1 cellular context compared by ENCODE assay signal in genomic region chr7:151117041-151117440, GRCh38.
TF ChIP-seq lines count a peak whose summit lies in the region.

No MANE protein-coding gene starts in this region.

TF ChIP-seq in H1, 55 proteins besides CTCF, POLR2A, EP300 and RAD21:
- TF ChIP-seq HDAC2 (IDR thresholded peaks at IDR 0.05; ENCODE audit: borderline replicate concordance in 1 of 2, low read depth in 2 of 2, low read length in 2 of 2) (no peak), SP2 (IDR thresholded peaks at IDR 0.05; ENCODE audit: low read length) (no peak), BRCA1 (IDR thresholded peaks at IDR 0.05; ENCODE audit: low read depth, low read length) (no peak), KDM1A (IDR thresholded peaks at IDR 0.05; ENCODE audit: borderline replicate concordance, low read length) (no peak), ASH2L (IDR thresholded peaks at IDR 0.05; ENCODE audit: low read length) (no peak), JUN (IDR thresholded peaks at IDR 0.05; ENCODE audit: low read depth, low read length) (no peak), CHD1 (IDR thresholded peaks at IDR 0.05; ENCODE audit: low read depth, low read length) (no peak), BACH1 (IDR thresholded peaks at IDR 0.05; ENCODE audit: low read length) (no peak), PHF8 (conservative IDR thresholded peaks at IDR 0.05; ENCODE audit: low read depth, low read length) (no peak), SP4 (IDR thresholded peaks at IDR 0.05; ENCODE audit: low read length) (no peak), ATF2 (IDR thresholded peaks at IDR 0.05; ENCODE audit: low read length) (no peak), USF2 (IDR thresholded peaks at IDR 0.05; ENCODE audit: low read length) (no peak), MAFK (IDR thresholded peaks at IDR 0.05; ENCODE audit: low read depth, low read length) (no peak), CHD2 (IDR thresholded peaks at IDR 0.05; ENCODE audit: low read length) (no peak)
- TF ChIP-seq, protein P1, sequence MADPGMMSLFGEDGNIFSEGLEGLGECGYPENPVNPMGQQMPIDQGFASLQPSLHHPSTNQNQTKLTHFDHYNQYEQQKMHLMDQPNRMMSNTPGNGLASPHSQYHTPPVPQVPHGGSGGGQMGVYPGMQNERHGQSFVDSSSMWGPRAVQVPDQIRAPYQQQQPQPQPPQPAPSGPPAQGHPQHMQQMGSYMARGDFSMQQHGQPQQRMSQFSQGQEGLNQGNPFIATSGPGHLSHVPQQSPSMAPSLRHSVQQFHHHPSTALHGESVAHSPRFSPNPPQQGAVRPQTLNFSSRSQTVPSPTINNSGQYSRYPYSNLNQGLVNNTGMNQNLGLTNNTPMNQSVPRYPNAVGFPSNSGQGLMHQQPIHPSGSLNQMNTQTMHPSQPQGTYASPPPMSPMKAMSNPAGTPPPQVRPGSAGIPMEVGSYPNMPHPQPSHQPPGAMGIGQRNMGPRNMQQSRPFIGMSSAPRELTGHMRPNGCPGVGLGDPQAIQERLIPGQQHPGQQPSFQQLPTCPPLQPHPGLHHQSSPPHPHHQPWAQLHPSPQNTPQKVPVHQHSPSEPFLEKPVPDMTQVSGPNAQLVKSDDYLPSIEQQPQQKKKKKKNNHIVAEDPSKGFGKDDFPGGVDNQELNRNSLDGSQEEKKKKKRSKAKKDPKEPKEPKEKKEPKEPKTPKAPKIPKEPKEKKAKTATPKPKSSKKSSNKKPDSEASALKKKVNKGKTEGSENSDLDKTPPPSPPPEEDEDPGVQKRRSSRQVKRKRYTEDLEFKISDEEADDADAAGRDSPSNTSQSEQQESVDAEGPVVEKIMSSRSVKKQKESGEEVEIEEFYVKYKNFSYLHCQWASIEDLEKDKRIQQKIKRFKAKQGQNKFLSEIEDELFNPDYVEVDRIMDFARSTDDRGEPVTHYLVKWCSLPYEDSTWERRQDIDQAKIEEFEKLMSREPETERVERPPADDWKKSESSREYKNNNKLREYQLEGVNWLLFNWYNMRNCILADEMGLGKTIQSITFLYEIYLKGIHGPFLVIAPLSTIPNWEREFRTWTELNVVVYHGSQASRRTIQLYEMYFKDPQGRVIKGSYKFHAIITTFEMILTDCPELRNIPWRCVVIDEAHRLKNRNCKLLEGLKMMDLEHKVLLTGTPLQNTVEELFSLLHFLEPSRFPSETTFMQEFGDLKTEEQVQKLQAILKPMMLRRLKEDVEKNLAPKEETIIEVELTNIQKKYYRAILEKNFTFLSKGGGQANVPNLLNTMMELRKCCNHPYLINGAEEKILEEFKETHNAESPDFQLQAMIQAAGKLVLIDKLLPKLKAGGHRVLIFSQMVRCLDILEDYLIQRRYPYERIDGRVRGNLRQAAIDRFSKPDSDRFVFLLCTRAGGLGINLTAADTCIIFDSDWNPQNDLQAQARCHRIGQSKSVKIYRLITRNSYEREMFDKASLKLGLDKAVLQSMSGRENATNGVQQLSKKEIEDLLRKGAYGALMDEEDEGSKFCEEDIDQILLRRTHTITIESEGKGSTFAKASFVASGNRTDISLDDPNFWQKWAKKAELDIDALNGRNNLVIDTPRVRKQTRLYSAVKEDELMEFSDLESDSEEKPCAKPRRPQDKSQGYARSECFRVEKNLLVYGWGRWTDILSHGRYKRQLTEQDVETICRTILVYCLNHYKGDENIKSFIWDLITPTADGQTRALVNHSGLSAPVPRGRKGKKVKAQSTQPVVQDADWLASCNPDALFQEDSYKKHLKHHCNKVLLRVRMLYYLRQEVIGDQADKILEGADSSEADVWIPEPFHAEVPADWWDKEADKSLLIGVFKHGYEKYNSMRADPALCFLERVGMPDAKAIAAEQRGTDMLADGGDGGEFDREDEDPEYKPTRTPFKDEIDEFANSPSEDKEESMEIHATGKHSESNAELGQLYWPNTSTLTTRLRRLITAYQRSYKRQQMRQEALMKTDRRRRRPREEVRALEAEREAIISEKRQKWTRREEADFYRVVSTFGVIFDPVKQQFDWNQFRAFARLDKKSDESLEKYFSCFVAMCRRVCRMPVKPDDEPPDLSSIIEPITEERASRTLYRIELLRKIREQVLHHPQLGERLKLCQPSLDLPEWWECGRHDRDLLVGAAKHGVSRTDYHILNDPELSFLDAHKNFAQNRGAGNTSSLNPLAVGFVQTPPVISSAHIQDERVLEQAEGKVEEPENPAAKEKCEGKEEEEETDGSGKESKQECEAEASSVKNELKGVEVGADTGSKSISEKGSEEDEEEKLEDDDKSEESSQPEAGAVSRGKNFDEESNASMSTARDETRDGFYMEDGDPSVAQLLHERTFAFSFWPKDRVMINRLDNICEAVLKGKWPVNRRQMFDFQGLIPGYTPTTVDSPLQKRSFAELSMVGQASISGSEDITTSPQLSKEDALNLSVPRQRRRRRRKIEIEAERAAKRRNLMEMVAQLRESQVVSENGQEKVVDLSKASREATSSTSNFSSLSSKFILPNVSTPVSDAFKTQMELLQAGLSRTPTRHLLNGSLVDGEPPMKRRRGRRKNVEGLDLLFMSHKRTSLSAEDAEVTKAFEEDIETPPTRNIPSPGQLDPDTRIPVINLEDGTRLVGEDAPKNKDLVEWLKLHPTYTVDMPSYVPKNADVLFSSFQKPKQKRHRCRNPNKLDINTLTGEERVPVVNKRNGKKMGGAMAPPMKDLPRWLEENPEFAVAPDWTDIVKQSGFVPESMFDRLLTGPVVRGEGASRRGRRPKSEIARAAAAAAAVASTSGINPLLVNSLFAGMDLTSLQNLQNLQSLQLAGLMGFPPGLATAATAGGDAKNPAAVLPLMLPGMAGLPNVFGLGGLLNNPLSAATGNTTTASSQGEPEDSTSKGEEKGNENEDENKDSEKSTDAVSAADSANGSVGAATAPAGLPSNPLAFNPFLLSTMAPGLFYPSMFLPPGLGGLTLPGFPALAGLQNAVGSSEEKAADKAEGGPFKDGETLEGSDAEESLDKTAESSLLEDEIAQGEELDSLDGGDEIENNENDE (IDR thresholded peaks at IDR 0.05; ENCODE audit: insufficient replicate concordance, low read length), result no peak
